In genomic region chr11:10930961-10931760, GRCh38 we compare ENCODE assay signal across 8 cellular contexts.
DNase-seq lines count a peak whose midpoint lies in the region; ATAC-seq, FAIRE-seq and TF ChIP-seq lines count a peak whose summit lies in the region.

No MANE protein-coding gene starts in this region.

- H3K27ac Mint-ChIP-seq in osteocyte (ENCODE audit: unreplicated experiment), result peak overlapping the region; percentile 97

- intact Hi-C loops in cardiac septum (cut with DNase I), result loop anchor here (1.0 to 10.0 kb wide), 5 partner anchors 74 to 856 kb away; partner anchors contain the start of gene EIF4G2

- H3K27me3 Mint-ChIP-seq in osteocyte (ENCODE audit: unreplicated experiment), result no peaks in the 10 kb centered on the region

- H3K4me3 Mint-ChIP-seq in osteocyte (ENCODE audit: unreplicated experiment), result peak overlapping the region; percentile 89

- no peak for TF ChIP-seq CTCF in osteocyte (IDR thresholded peaks at IDR 0.05)

- H3K4me3 ChIP-seq in Jurkat, Clone E6-1 (ENCODE audit: low read length), result peak overlapping the region; percentile 19; the same call in 1 of the 2 replicates

- no peak for FAIRE-seq in urothelium cell line (lab: Jason Lieb, UNC)

- no peaks in the 10 kb centered on the region for H3K9me3 Mint-ChIP-seq in osteocyte (ENCODE audit: unreplicated experiment)

- H3K36me3 Mint-ChIP-seq in osteocyte (ENCODE audit: unreplicated experiment), result no peaks in the 10 kb centered on the region

- ATAC-seq in GM21576 (IDR thresholded peaks at IDR 0.05; ENCODE audit: unreplicated experiment), result no peak

- DNase-seq in DMS53 treated with DMSO at 0.1 percent for 48 hours (lab: John Stamatoyannopoulos, UW; ENCODE audit: unreplicated experiment) (peak; percentile 31), SKM-1 (lab: John Stamatoyannopoulos, UW; ENCODE audit: unreplicated experiment) (peak; percentile 34), amniotic stem cell (lab: John Stamatoyannopoulos, UW) (peak; percentile 50), cardiac septum (ENCODE audit: low spot score) (peak; percentile 81), osteocyte (ENCODE audit: extremely low spot score, unreplicated experiment) (peak; percentile 89), urothelium cell line (ENCODE audit: low spot score) (peak; percentile 82)
- no peak for DNase-seq in Jurkat, Clone E6-1 (ENCODE audit: low read depth, low spot score)

- H3K4me1 Mint-ChIP-seq in osteocyte (ENCODE audit: unreplicated experiment), result peaks cover 44% of the 10 kb centered on the region
